In the genomic region with DNA sequence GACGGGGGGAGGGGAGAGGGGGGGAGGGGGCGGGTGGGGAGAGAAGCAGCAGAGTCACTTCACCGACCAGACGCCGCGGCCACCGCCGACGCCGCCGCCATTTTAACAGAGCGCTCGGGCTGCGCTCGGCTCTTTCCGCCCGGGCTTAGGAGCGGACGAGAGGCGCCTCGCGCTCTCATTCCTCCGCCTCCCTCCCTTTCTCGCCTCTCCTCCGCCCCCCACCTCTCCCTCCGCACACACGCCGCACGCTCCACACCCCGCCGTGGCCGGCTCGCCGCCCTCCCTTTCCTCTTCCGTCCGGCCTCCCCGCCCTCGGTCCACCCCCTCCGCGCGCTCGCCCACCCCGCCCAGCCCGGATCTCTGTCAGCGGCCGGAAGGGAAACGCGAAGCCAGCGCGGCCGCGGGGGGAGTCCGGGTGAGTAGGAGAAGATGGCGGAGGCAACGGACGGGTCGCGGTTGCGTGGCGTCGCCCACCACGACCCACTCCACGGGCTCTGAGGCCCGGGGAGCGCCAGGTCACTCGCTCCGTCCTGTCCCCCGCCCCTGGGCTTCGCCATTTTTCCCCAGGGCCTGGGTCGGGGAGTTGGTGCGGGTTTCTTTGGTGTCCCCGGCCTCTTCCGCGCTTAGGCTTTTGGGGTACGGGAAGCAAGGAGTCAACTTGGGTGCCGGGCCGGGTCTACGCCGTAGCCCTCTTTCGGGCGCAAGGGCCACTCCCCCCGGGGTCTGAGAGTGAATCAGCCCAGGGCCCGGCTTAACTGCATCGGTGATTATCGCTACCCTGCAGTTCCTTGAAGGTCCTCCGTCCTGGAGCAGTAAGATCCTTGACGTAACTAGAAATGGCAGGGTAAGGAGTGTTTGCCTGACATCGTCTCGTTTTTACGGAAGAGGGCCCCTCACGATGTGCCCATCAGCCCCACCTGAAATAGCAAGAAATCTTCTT, we compare ENCODE assay signal across 8 cellular contexts. TPM values are rescaled to one million over a fixed set of nuclear protein-coding genes. Genes with fewer than 3 reads are reported as not detected.
DNase-seq lines count a peak whose midpoint lies in the region; ATAC-seq and TF ChIP-seq lines count a peak whose summit lies in the region.

A gene with protein sequence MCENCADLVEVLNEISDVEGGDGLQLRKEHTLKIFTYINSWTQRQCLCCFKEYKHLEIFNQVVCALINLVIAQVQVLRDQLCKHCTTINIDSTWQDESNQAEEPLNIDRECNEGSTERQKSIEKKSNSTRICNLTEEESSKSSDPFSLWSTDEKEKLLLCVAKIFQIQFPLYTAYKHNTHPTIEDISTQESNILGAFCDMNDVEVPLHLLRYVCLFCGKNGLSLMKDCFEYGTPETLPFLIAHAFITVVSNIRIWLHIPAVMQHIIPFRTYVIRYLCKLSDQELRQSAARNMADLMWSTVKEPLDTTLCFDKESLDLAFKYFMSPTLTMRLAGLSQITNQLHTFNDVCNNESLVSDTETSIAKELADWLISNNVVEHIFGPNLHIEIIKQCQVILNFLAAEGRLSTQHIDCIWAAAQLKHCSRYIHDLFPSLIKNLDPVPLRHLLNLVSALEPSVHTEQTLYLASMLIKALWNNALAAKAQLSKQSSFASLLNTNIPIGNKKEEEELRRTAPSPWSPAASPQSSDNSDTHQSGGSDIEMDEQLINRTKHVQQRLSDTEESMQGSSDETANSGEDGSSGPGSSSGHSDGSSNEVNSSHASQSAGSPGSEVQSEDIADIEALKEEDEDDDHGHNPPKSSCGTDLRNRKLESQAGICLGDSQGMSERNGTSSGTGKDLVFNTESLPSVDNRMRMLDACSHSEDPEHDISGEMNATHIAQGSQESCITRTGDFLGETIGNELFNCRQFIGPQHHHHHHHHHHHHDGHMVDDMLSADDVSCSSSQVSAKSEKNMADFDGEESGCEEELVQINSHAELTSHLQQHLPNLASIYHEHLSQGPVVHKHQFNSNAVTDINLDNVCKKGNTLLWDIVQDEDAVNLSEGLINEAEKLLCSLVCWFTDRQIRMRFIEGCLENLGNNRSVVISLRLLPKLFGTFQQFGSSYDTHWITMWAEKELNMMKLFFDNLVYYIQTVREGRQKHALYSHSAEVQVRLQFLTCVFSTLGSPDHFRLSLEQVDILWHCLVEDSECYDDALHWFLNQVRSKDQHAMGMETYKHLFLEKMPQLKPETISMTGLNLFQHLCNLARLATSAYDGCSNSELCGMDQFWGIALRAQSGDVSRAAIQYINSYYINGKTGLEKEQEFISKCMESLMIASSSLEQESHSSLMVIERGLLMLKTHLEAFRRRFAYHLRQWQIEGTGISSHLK (N-terminal part only) (minus strand): TSS at position 123 of the 940 bp plus-strand sequence. CDS start 395 bp downstream, outside the sequence.

- peak; percentile 82 for TF ChIP-seq POLR2A in GM10847 (IDR thresholded peaks at IDR 0.05; ENCODE audit: extremely low read depth, insufficient read length)

- peaks cover 3% of the 10 kb centered on the region for H3K36me3 ChIP-seq in adipocyte (ENCODE audit: control insufficient read depth, insufficient read depth, low read length, severe bottlenecking)
- H3K36me3 ChIP-seq in cardiac muscle cell = peaks cover 5% of the 10 kb centered on the region
- no peaks in the 10 kb centered on the region for H3K36me3 ChIP-seq in parathyroid adenoma (ENCODE audit: control insufficient read depth, insufficient read depth, low read length)
- no peaks in the 10 kb centered on the region for H3K36me3 ChIP-seq in tibial artery

- H3K27me3 ChIP-seq in adipocyte (replicated peaks; ENCODE audit: control insufficient read depth, insufficient read depth, low read length) (no peaks in the 10 kb centered on the region), cardiac muscle cell (no peaks in the 10 kb centered on the region), parathyroid adenoma (ENCODE audit: control insufficient read depth, insufficient read depth, low read length) (no peaks in the 10 kb centered on the region), tibial artery (no peaks in the 10 kb centered on the region)

- H3K27ac ChIP-seq in cardiac muscle cell = peak within 1 kb of the TSS; percentile 92
- peak within 1 kb of the TSS; percentile 98 for H3K27ac ChIP-seq in parathyroid adenoma
- H3K27ac ChIP-seq in tibial artery = peak within 1 kb of the TSS; percentile 97 to 99

- intact Hi-C loops in tibial artery (cut with DNase I; ENCODE audit: low total_unique reads) = loop anchor here (1.0 to 10.0 kb wide), 2 partner anchors 67 to 286 kb away; a partner anchor contains a TSS

- TF ChIP-seq CTCF in cardiac muscle cell (IDR thresholded peaks at IDR 0.05; ENCODE audit: low read depth, low read length) = no peak
- no peak for TF ChIP-seq CTCF in parathyroid adenoma (IDR thresholded peaks at IDR 0.05)
- TF ChIP-seq CTCF in tibial artery (IDR thresholded peaks at IDR 0.05) = no peak

- peaks cover 33% of the 10 kb centered on the region for H3K79me2 ChIP-seq in parathyroid adenoma

- no peaks in the 10 kb centered on the region for H3K9me3 ChIP-seq in adipocyte (ENCODE audit: control insufficient read depth, low read length)
- no peaks in the 10 kb centered on the region for H3K9me3 ChIP-seq in cardiac muscle cell (ENCODE audit: low read depth)
- no peaks in the 10 kb centered on the region for H3K9me3 ChIP-seq in parathyroid adenoma (ENCODE audit: control insufficient read depth, low read length)
- H3K9me3 ChIP-seq in tibial artery = no peaks in the 10 kb centered on the region

- ATAC-seq in HG02759 (IDR thresholded peaks at IDR 0.05; ENCODE audit: unreplicated experiment) = peak; percentile 83

- peak within 1 kb of the TSS; percentile 100 for H3K9ac ChIP-seq in adipocyte (ENCODE audit: low read length)
- H3K9ac ChIP-seq in parathyroid adenoma = peak within 1 kb of the TSS; percentile 88

- peaks cover 15% of the 10 kb centered on the region for H3K4me1 ChIP-seq in adipocyte (ENCODE audit: control insufficient read depth, insufficient read depth, low read length)
- H3K4me1 ChIP-seq in cardiac muscle cell (ENCODE audit: low read depth) = no peaks in the 10 kb centered on the region
- peaks cover 9% of the 10 kb centered on the region for H3K4me1 ChIP-seq in parathyroid adenoma
- H3K4me1 ChIP-seq in tibial artery = peaks cover 0 to 38% (median 18%) of the 10 kb centered on the region in 4 donors

- peak within 1 kb of the TSS; percentile 96 for H3K4me2 ChIP-seq in parathyroid adenoma (ENCODE audit: low read length)

- DNase-seq in NCI-H1436 (lab: John Stamatoyannopoulos, UW) (peak; percentile 88), T follicular helper cell (ENCODE audit: low read depth) (peak; percentile 86), adipocyte (ENCODE audit: low read depth) (peak; percentile 98), cardiac muscle cell (ENCODE audit: low read depth in 1 of 2, low spot score in 1 of 2) (peak; percentile 96 to 99), tibial artery (peak; percentile 93 to 97)

- H2AFZ ChIP-seq in parathyroid adenoma = peak within 1 kb of the TSS; percentile 100

- H3K4me3 ChIP-seq in adipocyte (ENCODE audit: low read length) (peak within 1 kb of the TSS; percentile 98), cardiac muscle cell (peak within 1 kb of the TSS; percentile 60), parathyroid adenoma (ENCODE audit: low read depth, low read length) (peak within 1 kb of the TSS; percentile 97), tibial artery (peak within 1 kb of the TSS; percentile 82 to 94)

RNA-seq across cellular contexts. Expression of the gene that starts here (rescaled TPM):
- total RNA-seq in cardiac muscle cell = 67.6 and 94.5 TPM in 2 replicates
- 42.4 and 54.9 TPM in 2 replicates for polyA plus RNA-seq in cardiac muscle cell

Comparison
In these comparisons a context has a peak if more than half of its experiments do, and no peak if none do; other contexts are left out.
1. Peak in every context shown above with its lines: DNase-seq, ATAC-seq, H3K4me3 ChIP-seq and H3K27ac ChIP-seq.